Comparison of ENCODE assay signal across 8 cellular contexts in genomic region chr22:38569972-38570840, GRCh38. TPM values are rescaled to one million over a fixed set of nuclear protein-coding genes. Genes with fewer than 3 reads are reported as not detected.
DNase-seq lines count a peak whose midpoint lies in the region; TF ChIP-seq lines count a peak whose summit lies in the region.

DMC1 (minus strand) TSS chr22:38570183; CDS start chr22:38568256, 1,927 bp downstream.

- H3K27ac ChIP-seq in GM23248 (no peak within 1 kb of the TSS), left ventricle myocardium inferior (replicated peaks) (peak within 1 kb of the TSS; percentile 77)

- H3K4me2 ChIP-seq in GM23248 (ENCODE audit: unreplicated experiment): peak within 1 kb of the TSS; percentile 92

- H3F3A ChIP-seq in GM23248 (ENCODE audit: insufficient read depth): peaks cover 34% of the 10 kb centered on the region; the same call in 1 of the 2 replicates

- H3K9me2 ChIP-seq in GM23248 (ENCODE audit: insufficient read depth): no peaks in the 10 kb centered on the region

- H3K4me3 ChIP-seq in GM23248 (peak within 1 kb of the TSS; percentile 85), left ventricle myocardium inferior (peak within 1 kb of the TSS; percentile 77)

- no peak for TF ChIP-seq CTCF in left ventricle myocardium inferior (IDR thresholded peaks at IDR 0.05; ENCODE audit: borderline replicate concordance)
- TF ChIP-seq CTCF in type B pancreatic cell (conservative IDR thresholded peaks at IDR 0.05): no peak

- H3K36me3 Mint-ChIP-seq in type B pancreatic cell: no peaks in the 10 kb centered on the region

- H2AFZ ChIP-seq in GM23248: peak within 1 kb of the TSS; percentile 94

- H3K27me3 ChIP-seq in GM23248 (replicated peaks; ENCODE audit: insufficient read depth) (no peaks in the 10 kb centered on the region), left ventricle myocardium inferior (ENCODE audit: low read depth) (peaks cover 12% of the 10 kb centered on the region)

- H3K79me2 ChIP-seq in GM23248 (ENCODE audit: insufficient read depth): no peaks in the 10 kb centered on the region

- DNase-seq in CMK (ENCODE audit: low read depth) (peak; percentile 92), GM23248 (peak; percentile 90), NCI-H128 (lab: John Stamatoyannopoulos, UW; ENCODE audit: unreplicated experiment) (peak; percentile 16), T-helper 2 cell (peak; percentile 81 to 99 (median 97)), amniotic stem cell (lab: John Stamatoyannopoulos, UW) (peak; percentile 53), left ventricle myocardium inferior (peak; percentile 95), posterior vena cava (ENCODE audit: low spot score) (peak; percentile 96), type B pancreatic cell (ENCODE audit: extremely low spot score, unreplicated experiment) (peak; percentile 93)

- peaks cover 5% of the 10 kb centered on the region for H3K27me3 Mint-ChIP-seq in type B pancreatic cell

- no peaks in the 10 kb centered on the region for H3K9me3 Mint-ChIP-seq in type B pancreatic cell

- no peaks in the 10 kb centered on the region for H3K9me3 ChIP-seq in GM23248 (ENCODE audit: low read depth)
- H3K9me3 ChIP-seq in left ventricle myocardium inferior (replicated peaks): no peaks in the 10 kb centered on the region

- peak within 1 kb of the TSS; percentile 81 for H3K9ac ChIP-seq in GM23248

- H3K4me1 ChIP-seq in GM23248 (ENCODE audit: insufficient read depth): peaks cover 8% of the 10 kb centered on the region
- peaks cover 25% of the 10 kb centered on the region for H3K4me1 ChIP-seq in left ventricle myocardium inferior

- H4K20me1 ChIP-seq in GM23248 (ENCODE audit: insufficient read depth): no peaks in the 10 kb centered on the region

- peak within 1 kb of the TSS; percentile 92 for H3K4me3 Mint-ChIP-seq in type B pancreatic cell

- intact Hi-C loops in left ventricle myocardium inferior (cut with micrococcal nuclease) (no loop called here), posterior vena cava (cut with DNase I) (loop anchor here in 1 of 2 donors (5.0 to 10.0 kb wide), 2 partner anchors 153 to 525 kb away; no protein-coding TSS in a partner anchor)

- WGBS in GM23248 (ENCODE audit: low coverage in 1 of 2, low lambda C conversion rate in 2 of 2, missing lambda C conversion rate in 2 of 2), 2 experiments: 2% methylated on average over 39 to 63 of the region's 66 CpGs

- in situ Hi-C loops in GM23248 (cut with MboI): loop anchor here (10.0 kb wide), 1 partner anchor 515 kb away; the partner anchor contains the start of gene PICK1

- H3K36me3 ChIP-seq in GM23248 (ENCODE audit: low read depth) (no peaks in the 10 kb centered on the region), left ventricle myocardium inferior (no peaks in the 10 kb centered on the region)

- H3K27ac Mint-ChIP-seq in type B pancreatic cell: peak within 1 kb of the TSS; percentile 85

- peaks cover 24% of the 10 kb centered on the region for H3K4me1 Mint-ChIP-seq in type B pancreatic cell (ENCODE audit: unreplicated experiment)

RNA-seq across cellular contexts. Expression of gene DMC1, which starts in this region (rescaled TPM):
- 3.7 and 11.8 TPM in 2 replicates for total RNA-seq in GM23248 (2014; rRNA removed; shearing (Covaris generic))
- 1.4 and 2.7 TPM in 2 replicates for polyA plus RNA-seq in GM23248 (2016; fragmentation: Nextera tagmentation; extraction: Ambion mirVana)
- total RNA-seq in left ventricle myocardium inferior: 1.0 TPM
- total RNA-seq in posterior vena cava: 1 to 10 TPM; 1.4 to 2.4 TPM
- 2.5 and 5.6 TPM in 2 replicates for total RNA-seq in type B pancreatic cell (ENCODE audit: low replicate concordance)

Comparison
In these comparisons a context has a peak if more than half of its experiments do, and no peak if none do; other contexts are left out.
1. DNase-seq: peak in every context shown above with its lines; median percentile 97 in T-helper 2 cell; 96 in posterior vena cava; 95 in left ventricle myocardium inferior; 93 in type B pancreatic cell; 92 in CMK; 90 in GM23248; 53 in amniotic stem cell; 16 in NCI-H128.